ENCODE assay signal across 12 cellular contexts in genomic region chr1:56758135-56758534, GRCh38.
DNase-seq lines count a peak whose midpoint lies in the region; ATAC-seq and TF ChIP-seq lines count a peak whose summit lies in the region.
"Had no signal": no experiment of that assay in that cellular context is flagged by ENCODE, and none has a peak within 500 bp of the region (broad histone marks: within the 10 kb centered on the region; RNA-seq: fewer than 3 reads in every experiment).

No MANE protein-coding gene starts in this region.

- peaks cover 5% of the 10 kb centered on the region for H3K27me3 Mint-ChIP-seq in brain
- no peaks in the 10 kb centered on the region for H3K27me3 Mint-ChIP-seq in activated T-helper 2 cell treated with anti-CD3 and anti-CD28 coated beads, Interferon-gamma antibody, Interleukin-2, Interleukin-4, amounts not matched to agents 10 μg/mL and 5 μg/mL and 100 μg/mL, durations not matched to agents 14 hours and 24 hours and 36 hours (ENCODE audit: low read depth)

- no peak overlapping the region for H3K4me3 Mint-ChIP-seq in brain
- no peak overlapping the region for H3K4me3 Mint-ChIP-seq in activated T-helper 2 cell treated with anti-CD3 and anti-CD28 coated beads, Interferon-gamma antibody, Interleukin-2, Interleukin-4, amounts not matched to agents 10 μg/mL and 5 μg/mL and 100 μg/mL, durations not matched to agents 14 hours and 24 hours and 36 hours (ENCODE audit: low read depth)
- H3K4me3 Mint-ChIP-seq: activated CD4-positive, alpha-beta T cell treated with anti-CD3 and anti-CD28 coated beads, Interleukin-2, amount 10 ng/mL, durations not matched to agents 7 days and 5 days had no signal

- no peaks in the 10 kb centered on the region for H3K27me3 ChIP-seq in liver (ENCODE audit: control insufficient read depth in 4 of 4, insufficient read depth in 4 of 4, low read length in 3 of 4)
- no peaks in the 10 kb centered on the region for H3K27me3 ChIP-seq in esophagus muscularis mucosa

- no peak overlapping the region for H3K9ac ChIP-seq in liver (ENCODE audit: low read depth in 1 of 2, low read length in 2 of 2)

- H3K9me3 Mint-ChIP-seq in brain: no peaks in the 10 kb centered on the region
- no peaks in the 10 kb centered on the region for H3K9me3 Mint-ChIP-seq in activated T-helper 2 cell treated with anti-CD3 and anti-CD28 coated beads, Interferon-gamma antibody, Interleukin-2, Interleukin-4, amounts not matched to agents 10 μg/mL and 5 μg/mL and 100 μg/mL, durations not matched to agents 14 hours and 24 hours and 36 hours
- H3K9me3 Mint-ChIP-seq: activated CD4-positive, alpha-beta T cell treated with anti-CD3 and anti-CD28 coated beads, Interleukin-2, amount 10 ng/mL, durations not matched to agents 7 days and 5 days had no signal

- ATAC-seq in HG02884 (IDR thresholded peaks at IDR 0.05; ENCODE audit: unreplicated experiment): no peak

- no peaks in the 10 kb centered on the region for H3K4me1 Mint-ChIP-seq in brain
- no peaks in the 10 kb centered on the region for H3K4me1 Mint-ChIP-seq in activated T-helper 2 cell treated with anti-CD3 and anti-CD28 coated beads, Interferon-gamma antibody, Interleukin-2, Interleukin-4, amounts not matched to agents 10 μg/mL and 5 μg/mL and 100 μg/mL, durations not matched to agents 14 hours and 24 hours and 36 hours (ENCODE audit: low read depth)
- H3K4me1 Mint-ChIP-seq: activated CD4-positive, alpha-beta T cell treated with anti-CD3 and anti-CD28 coated beads, Interleukin-2, amount 10 ng/mL, durations not matched to agents 7 days and 5 days had no signal

- H3K27ac ChIP-seq in liver (ENCODE audit: low read depth in 1 of 2, low read length in 2 of 2): peak overlapping the region in 1 of 2 donors; percentile 30
- no peak overlapping the region for H3K27ac ChIP-seq in esophagus muscularis mucosa (replicated peaks in 1 of 4)

- TF ChIP-seq CTCF in brain (conservative IDR thresholded peaks at IDR 0.05) (peak; percentile 25 to 27), liver (IDR thresholded peaks at IDR 0.05; ENCODE audit: low read depth, low read length, missing input control) (peak; percentile 55), esophagus muscularis mucosa (IDR thresholded peaks at IDR 0.05) (no peak)

- TF ChIP-seq EP300 in esophagus muscularis mucosa (IDR thresholded peaks at IDR 0.05): no peak

- peak; percentile 82 to 87 for TF ChIP-seq RAD21 in liver (IDR thresholded peaks at IDR 0.05)

- H3K36me3 ChIP-seq in liver (ENCODE audit: control insufficient read depth in 4 of 4, insufficient read depth in 3 of 4, low read depth in 1 of 4, low read length in 3 of 4): peaks cover 0 to 14% (median 0%) of the 10 kb centered on the region in 4 donors
- no peaks in the 10 kb centered on the region for H3K36me3 ChIP-seq in esophagus muscularis mucosa

- TF ChIP-seq POLR2A in esophagus muscularis mucosa (IDR thresholded peaks at IDR 0.05; ENCODE audit: low read depth): no peak

- H3K9me3 ChIP-seq in liver (ENCODE audit: control insufficient read depth in 4 of 4, low read length in 3 of 4): no peaks in the 10 kb centered on the region
- H3K9me3 ChIP-seq in esophagus muscularis mucosa: no peaks in the 10 kb centered on the region

- H3K4me1 ChIP-seq in liver (ENCODE audit: control insufficient read depth in 4 of 4, insufficient read depth in 4 of 4, low read length in 3 of 4) (peaks cover 0 to 6% (median 2%) of the 10 kb centered on the region in 4 donors), esophagus muscularis mucosa (no peaks in the 10 kb centered on the region)

- H3K27ac Mint-ChIP-seq in brain: no peak overlapping the region
- H3K27ac Mint-ChIP-seq in activated T-helper 2 cell treated with anti-CD3 and anti-CD28 coated beads, Interferon-gamma antibody, Interleukin-2, Interleukin-4, amounts not matched to agents 10 μg/mL and 5 μg/mL and 100 μg/mL, durations not matched to agents 14 hours and 24 hours and 36 hours: no peak overlapping the region
- H3K27ac Mint-ChIP-seq: activated CD4-positive, alpha-beta T cell treated with anti-CD3 and anti-CD28 coated beads, Interleukin-2, amount 10 ng/mL, durations not matched to agents 7 days and 5 days had no signal

- no peaks in the 10 kb centered on the region for H3K36me3 Mint-ChIP-seq in brain
- H3K36me3 Mint-ChIP-seq in activated T-helper 2 cell treated with anti-CD3 and anti-CD28 coated beads, Interferon-gamma antibody, Interleukin-2, Interleukin-4, amounts not matched to agents 10 μg/mL and 5 μg/mL and 100 μg/mL, durations not matched to agents 14 hours and 24 hours and 36 hours (ENCODE audit: low read depth): no peaks in the 10 kb centered on the region

- DNase-seq in DMS79 (lab: John Stamatoyannopoulos, UW) (peak; percentile 4), LoVo (ENCODE audit: low spot score) (peak; percentile 25), esophagus muscularis mucosa (ENCODE audit: extremely low spot score) (no peak)
- no peak for DNase-seq in central memory CD4-positive, alpha-beta T cell
- no peak for DNase-seq in activated T-helper 2 cell treated with anti-CD3 and anti-CD28 coated beads, Interferon-gamma antibody, Interleukin-2, Interleukin-4, amounts not matched to agents 10 μg/mL and 5 μg/mL and 100 μg/mL, durations not matched to agents 14 hours and 24 hours and 36 hours (ENCODE audit: low spot score)
- DNase-seq: activated CD4-positive, alpha-beta T cell treated with anti-CD3 and anti-CD28 coated beads, Interleukin-2, amount 10 ng/mL, durations not matched to agents 7 days and 5 days; amygdala; NCI-H774; occipital lobe had no signal

- intact Hi-C loops in esophagus muscularis mucosa (cut with DNase I): no loop called here
- intact Hi-C loops in activated T-helper 2 cell treated with anti-CD3 and anti-CD28 coated beads, Interferon-gamma antibody, Interleukin-2, Interleukin-4, amounts not matched to agents 10 μg/mL and 5 μg/mL and 100 μg/mL, durations not matched to agents 14 hours and 24 hours and 36 hours (cut with micrococcal nuclease): no loop called here

- H3K4me3 ChIP-seq in liver (ENCODE audit: low read depth in 1 of 3, low read length in 3 of 3) (no peak overlapping the region), esophagus muscularis mucosa (no peak overlapping the region)

TF ChIP-seq in liver, 16 proteins besides CTCF, POLR2A, EP300 and RAD21:
- TF ChIP-seq TAF1 (conservative IDR thresholded peaks at IDR 0.05) (no peak), HNF4A (conservative IDR thresholded peaks at IDR 0.05) (peak in 1 of 2 donors; percentile 35)

Comparison
In these comparisons a context has a peak if more than half of its experiments do, and no peak if none do; other contexts are left out.
1. DNase-seq: peak in DMS79 (single experiment) and LoVo (single experiment); none in central memory CD4-positive, alpha-beta T cell (single experiment), esophagus muscularis mucosa (single experiment) and activated T-helper 2 cell treated with anti-CD3 and anti-CD28 coated beads, Interferon-gamma antibody, Interleukin-2, Interleukin-4, amounts not matched to agents 10 μg/mL and 5 μg/mL and 100 μg/mL, durations not matched to agents 14 hours and 24 hours and 36 hours (single experiment).
2. CTCF ChIP-seq: peak in brain (2 of 2) and liver (single experiment); none in esophagus muscularis mucosa (0 of 3).